26 cellular contexts compared by ENCODE assay signal in genomic region chr9:6078382-6079105, GRCh38.
DNase-seq lines count a peak whose midpoint lies in the region; ATAC-seq, FAIRE-seq and TF ChIP-seq lines count a peak whose summit lies in the region.
"Had no signal": no experiment of that assay in that cellular context is flagged by ENCODE, and none has a peak within 500 bp of the region (broad histone marks: within the 10 kb centered on the region; RNA-seq: fewer than 3 reads in every experiment).

No MANE protein-coding gene starts in this region.

- peak overlapping the region; percentile 1 for H3K4me3 Mint-ChIP-seq in astrocyte (ENCODE audit: unreplicated experiment)

- peak overlapping the region; percentile 95 for H3K27ac Mint-ChIP-seq in astrocyte (ENCODE audit: unreplicated experiment)
- H3K27ac Mint-ChIP-seq: activated naive CD4-positive, alpha-beta T cell treated with anti-CD3 and anti-CD28 coated beads, Interleukin-2, amount 50 U/mL, for 24 hours had no signal

- peaks cover 2% of the 10 kb centered on the region for H3K9me3 Mint-ChIP-seq in astrocyte (ENCODE audit: unreplicated experiment)
- H3K9me3 Mint-ChIP-seq: activated naive CD4-positive, alpha-beta T cell treated with anti-CD3 and anti-CD28 coated beads, Interleukin-2, amount 50 U/mL, for 24 hours; effector memory CD8-positive, alpha-beta T cell; natural killer cell had no signal

- H3K9me3 ChIP-seq in HepG2 (ENCODE audit: low read length): no peaks in the 10 kb centered on the region
- H3K9me3 ChIP-seq in right lobe of liver: no peaks in the 10 kb centered on the region
- no peaks in the 10 kb centered on the region for H3K9me3 ChIP-seq in astrocyte (ENCODE audit: insufficient read depth, low read depth, low read length)
- H3K9me3 ChIP-seq in right cardiac atrium (ENCODE audit: control insufficient read depth, low read length): no peaks in the 10 kb centered on the region
- H3K9me3 ChIP-seq in esophagus squamous epithelium: no peaks in the 10 kb centered on the region
- H3K9me3 ChIP-seq: BE2C, body of pancreas, colonic mucosa had no signal

- TF ChIP-seq EP300 in HepG2 (IDR thresholded peaks at IDR 0.05; ENCODE audit: low read depth in 2 of 2, low read length in 2 of 2): no peak
- no peak for TF ChIP-seq EP300 in HepG2 (CRISPR knock-in tag; IDR thresholded peaks at IDR 0.05; ENCODE audit: borderline replicate concordance)

- 5% methylated on average over 5 of the region's 5 CpGs for WGBS in HepG2 (ENCODE audit: low lambda C conversion rate)
- 47% methylated on average over 5 of the region's 5 CpGs for WGBS in right lobe of liver (ENCODE audit: insufficient coverage, low coverage, low lambda C conversion rate, missing lambda C conversion rate)
- WGBS in right cardiac atrium: 44% methylated on average over 5 of the region's 5 CpGs
- 55 to 80% methylated on average over 5 of the region's 5 CpGs for WGBS in esophagus squamous epithelium, 2 donors

- intact Hi-C loops in HepG2 (cut with micrococcal nuclease; ENCODE audit: unreplicated experiment): no loop called here
- intact Hi-C loops in right lobe of liver (cut with DNase I): no loop called here
- intact Hi-C loops in right cardiac atrium (cut with DNase I): no loop called here
- intact Hi-C loops in esophagus squamous epithelium (cut with DNase I): no loop called here

- no peaks in the 10 kb centered on the region for H3K36me3 Mint-ChIP-seq in astrocyte (ENCODE audit: low read depth, unreplicated experiment)
- H3K36me3 Mint-ChIP-seq: activated naive CD4-positive, alpha-beta T cell treated with anti-CD3 and anti-CD28 coated beads, Interleukin-2, amount 50 U/mL, for 24 hours; natural killer cell had no signal

- ATAC-seq in HepG2: no peak
- no peak for ATAC-seq in right lobe of liver
- ATAC-seq in HG02588 (IDR thresholded peaks at IDR 0.05; ENCODE audit: unreplicated experiment): no peak
- no peak for ATAC-seq in right cardiac atrium
- ATAC-seq: body of pancreas; effector memory CD8-positive, alpha-beta T cell; left colon; natural killer cell; sciatic nerve had no signal

- no peak for TF ChIP-seq RAD21 in HepG2 (CRISPR knock-in tag; IDR thresholded peaks at IDR 0.05)

- H4K20me1 ChIP-seq in HepG2 (ENCODE audit: insufficient read depth, low read length): no peaks in the 10 kb centered on the region
- no peaks in the 10 kb centered on the region for H4K20me1 ChIP-seq in astrocyte (ENCODE audit: insufficient read depth, low read length)

- no peak overlapping the region for H3K4me3 ChIP-seq in HepG2 (replicated peaks in 1 of 3; ENCODE audit: insufficient read depth in 1 of 3, low read depth in 2 of 3, low read length in 3 of 3)
- no peak overlapping the region for H3K4me3 ChIP-seq in right lobe of liver
- no peak overlapping the region for H3K4me3 ChIP-seq in astrocyte (ENCODE audit: insufficient read depth, low read depth, low read length)
- H3K4me3 ChIP-seq in right cardiac atrium (ENCODE audit: low read length): no peak overlapping the region
- no peak overlapping the region for H3K4me3 ChIP-seq in esophagus squamous epithelium
- H3K4me3 ChIP-seq: body of pancreas, colonic mucosa had no signal

- H3K27me3 ChIP-seq in HepG2 (ENCODE audit: control insufficient read depth in 1 of 2, insufficient read depth in 2 of 2, low read length in 2 of 2) (peaks cover 0 to 6% of the 10 kb centered on the region in 2 experiments; a peak in 1 of 5 replicates), right lobe of liver (no peaks in the 10 kb centered on the region), astrocyte (ENCODE audit: insufficient read depth, low read length) (no peaks in the 10 kb centered on the region), right cardiac atrium (ENCODE audit: control insufficient read depth, insufficient read depth) (no peaks in the 10 kb centered on the region), esophagus squamous epithelium (no peaks in the 10 kb centered on the region)
- H3K27me3 ChIP-seq: BE2C, body of pancreas, colonic mucosa had no signal

- H3K79me2 ChIP-seq in HepG2 (ENCODE audit: insufficient read depth, low read length) (no peaks in the 10 kb centered on the region), astrocyte (ENCODE audit: insufficient read depth, low read length) (no peaks in the 10 kb centered on the region)
- H3K79me2 ChIP-seq: parathyroid adenoma had no signal

- no peak for TF ChIP-seq CTCF in HepG2 (CRISPR knock-in tag; IDR thresholded peaks at IDR 0.05)
- TF ChIP-seq CTCF in right lobe of liver (IDR thresholded peaks at IDR 0.05): no peak
- TF ChIP-seq CTCF in astrocyte (IDR thresholded peaks at IDR 0.05; ENCODE audit: insufficient read depth, low read depth, low read length): no peak
- TF ChIP-seq CTCF in esophagus squamous epithelium (IDR thresholded peaks at IDR 0.05): no peak

- H3K9ac ChIP-seq in HepG2 (ENCODE audit: insufficient read depth, low read depth, low read length): no peak overlapping the region
- no peak overlapping the region for H3K9ac ChIP-seq in astrocyte (ENCODE audit: low read length)
- H3K9ac ChIP-seq: parathyroid adenoma had no signal

- FAIRE-seq in HepG2 (lab: Jason Lieb, UNC): no peak
- no peak for FAIRE-seq in astrocyte (lab: Jason Lieb, UNC)
- FAIRE-seq: GM12892 had no signal

- DNase-seq in HepG2 (ENCODE audit: low spot score) (no peak), right lobe of liver (no peak), astrocyte (ENCODE audit: low read depth) (peak; percentile 49), iris pigment epithelial cell (ENCODE audit: low read depth) (peak; percentile 19), right cardiac atrium (no peak), esophagus squamous epithelium (lab: John Stamatoyannopoulos, UW) (no peak), NOMO-1 treated with DMSO at 0.1 percent for 48 hours (lab: John Stamatoyannopoulos, UW; ENCODE audit: unreplicated experiment) (no peak)
- DNase-seq: activated CD4-positive, alpha-beta T cell treated with anti-CD3 and anti-CD28 coated beads for 4 hours; BE2C; body of pancreas; colonic mucosa; DND-41; effector memory CD8-positive, alpha-beta T cell; GOT3; left colon; MV-4-11; natural killer cell; NCI-H1694 treated with DMSO at 0.1 percent for 48 hours; NCI-H345; NCI-H774; T-helper 1 cell had no signal

- no peaks in the 10 kb centered on the region for H3K27me3 Mint-ChIP-seq in astrocyte (ENCODE audit: low read depth, unreplicated experiment)

- no peak overlapping the region for H3K4me2 ChIP-seq in HepG2 (ENCODE audit: low read depth, low read length)
- no peak overlapping the region for H3K4me2 ChIP-seq in astrocyte (ENCODE audit: low read length)

- H3K27ac ChIP-seq in HepG2 (ENCODE audit: extremely low read length, insufficient read depth, low read length): no peak overlapping the region
- no peak overlapping the region for H3K27ac ChIP-seq in right lobe of liver
- H3K27ac ChIP-seq in astrocyte (ENCODE audit: low read depth, low read length): no peak overlapping the region
- no peak overlapping the region for H3K27ac ChIP-seq in right cardiac atrium (ENCODE audit: low read length)
- no peak overlapping the region for H3K27ac ChIP-seq in esophagus squamous epithelium
- H3K27ac ChIP-seq: body of pancreas, colonic mucosa, parathyroid adenoma had no signal

- no TSS peak for BruUV-seq in HepG2 (replicated peaks; lab: Mats Ljungman, UMichigan)

- CTCF ChIA-PET in HepG2 (lab: Yijun Ruan, JAX; ENCODE audit: low intra/inter-chr PET ratio, low total read pairs): no interaction called here

- no peak for TF ChIP-seq POLR2A in HepG2 (IDR thresholded peaks at IDR 0.05; ENCODE audit: insufficient read depth in 1 of 2, low read depth in 2 of 2, low read length in 2 of 2)
- no peak for TF ChIP-seq POLR2A in right lobe of liver (IDR thresholded peaks at IDR 0.05)
- TF ChIP-seq POLR2A in esophagus squamous epithelium (IDR thresholded peaks at IDR 0.05): no peak

- H2AFZ ChIP-seq in HepG2 (ENCODE audit: low read length): no peak overlapping the region
- H2AFZ ChIP-seq in astrocyte (ENCODE audit: low read depth, low read length): no peak overlapping the region

- in situ Hi-C loops in HepG2 (cut with HindIII; ENCODE audit: extremely low pct_ligation_motif_present, low pct_unique_long_range_greater_than_20kb): no loop called here

- POLR2A ChIA-PET in HepG2 (lab: Yijun Ruan, JAX): no interaction called here

- H3K36me3 ChIP-seq in HepG2 (replicated peaks in 1 of 2; ENCODE audit: control insufficient read depth in 1 of 2, insufficient read depth in 2 of 2, low read length in 2 of 2) (no peaks in the 10 kb centered on the region), right lobe of liver (no peaks in the 10 kb centered on the region), astrocyte (ENCODE audit: insufficient read depth, low read length) (no peaks in the 10 kb centered on the region), esophagus squamous epithelium (no peaks in the 10 kb centered on the region)
- H3K36me3 ChIP-seq: BE2C, colonic mucosa had no signal

- H3K4me1 Mint-ChIP-seq in astrocyte (ENCODE audit: low read depth, unreplicated experiment): peaks cover 20% of the 10 kb centered on the region

- H3K4me1 ChIP-seq in HepG2 (ENCODE audit: insufficient read depth, low read length): peaks cover 11% of the 10 kb centered on the region
- no peaks in the 10 kb centered on the region for H3K4me1 ChIP-seq in right lobe of liver
- no peaks in the 10 kb centered on the region for H3K4me1 ChIP-seq in astrocyte (ENCODE audit: insufficient read depth, low read length)
- peaks cover 2% of the 10 kb centered on the region for H3K4me1 ChIP-seq in right cardiac atrium (ENCODE audit: control insufficient read depth, insufficient read depth, low read length)
- H3K4me1 ChIP-seq in esophagus squamous epithelium: peaks cover 0 to 9% (median 0%) of the 10 kb centered on the region in 3 donors
- H3K4me1 ChIP-seq: BE2C, colonic mucosa had no signal

TF ChIP-seq in HepG2, 621 proteins besides CTCF, POLR2A, EP300 and RAD21:
- TF ChIP-seq AHR (CRISPR knock-in tag; IDR thresholded peaks at IDR 0.05): no peak
- TF ChIP-seq SRF (IDR thresholded peaks at IDR 0.05; ENCODE audit: low read depth, low read length): 0 out of 2 replicates have a peak, but pooled peaks have one; percentile 31

Comparison
In these comparisons a context has a peak if more than half of its experiments do, and no peak if none do; other contexts are left out.
1. DNase-seq: peak in astrocyte (single experiment) and iris pigment epithelial cell (single experiment); none in HepG2 (single experiment), right lobe of liver (0 of 3), right cardiac atrium (0 of 3), esophagus squamous epithelium (single experiment) and NOMO-1 treated with DMSO at 0.1 percent for 48 hours (single experiment).